In the genomic region with DNA sequence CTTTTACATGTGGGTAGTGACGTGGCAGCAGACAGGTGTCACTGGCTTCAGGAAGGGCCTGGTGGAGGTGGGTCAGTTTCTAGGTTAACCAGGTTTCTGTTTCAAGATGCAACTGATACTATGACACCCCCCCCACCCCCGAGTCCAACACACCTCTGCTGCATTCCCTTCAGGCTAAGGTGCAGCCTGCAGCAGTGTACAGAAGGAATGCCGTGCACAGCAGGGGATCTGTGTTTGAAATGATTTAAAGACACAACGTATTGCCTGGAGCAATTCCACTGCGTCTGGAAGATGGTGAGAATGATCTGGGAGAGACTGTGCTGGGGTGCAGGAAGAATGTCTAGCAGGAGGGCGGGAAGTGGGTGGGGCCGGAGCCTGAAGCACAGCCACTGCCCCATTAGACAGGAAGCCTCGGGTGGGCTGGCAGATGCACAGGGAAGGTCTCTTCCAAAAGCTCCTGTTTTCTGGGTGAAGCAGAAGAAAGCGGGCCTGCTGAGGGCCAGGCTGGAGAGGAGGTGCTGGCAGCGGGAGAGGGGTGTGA, we compare ENCODE assay signal across 20 cellular contexts. TPM values are rescaled to one million over a fixed set of nuclear protein-coding genes. Genes with fewer than 3 reads are reported as not detected.
DNase-seq lines count a peak whose midpoint lies in the region; ATAC-seq and TF ChIP-seq lines count a peak whose summit lies in the region.
"Had no signal": no experiment of that assay in that cellular context is flagged by ENCODE, and none has a peak within 500 bp of the region (broad histone marks: within the 10 kb centered on the region; RNA-seq: fewer than 3 reads in every experiment).

No MANE protein-coding gene starts in this region.

- H3K4me3 ChIP-seq in choroid plexus epithelial cell (ENCODE audit: low read depth, low read length) (no peak overlapping the region), testis (no peak overlapping the region)
- H3K4me3 ChIP-seq: gastroesophageal sphincter, pancreas, sigmoid colon, upper lobe of right lung had no signal

- no peaks in the 10 kb centered on the region for H3K27me3 ChIP-seq in testis
- H3K27me3 ChIP-seq: gastroesophageal sphincter, pancreas, sigmoid colon, upper lobe of right lung had no signal

- TF ChIP-seq POLR2A in testis (IDR thresholded peaks at IDR 0.05) = no peak

- no peak overlapping the region for H3K27ac ChIP-seq in testis
- H3K27ac ChIP-seq: gastroesophageal sphincter, pancreas, sigmoid colon, upper lobe of right lung had no signal

- H3K9me3 ChIP-seq in testis = no peaks in the 10 kb centered on the region
- H3K9me3 ChIP-seq: gastroesophageal sphincter, pancreas, sigmoid colon, upper lobe of right lung had no signal

- DNase-seq in ELF-1 (ENCODE audit: low read depth, low spot score) (peak; percentile 92), HFFc6 (peak; percentile 17), choroid plexus epithelial cell (ENCODE audit: low read depth) (peak; percentile 19), neural crest cell (ENCODE audit: low read depth, low spot score) (no peak), glutamatergic neuron (no peak), testis (no peak)
- DNase-seq in activated T-cell treated with anti-CD3 and anti-CD28 coated beads, Interleukin-2, amount 50 U/mL, for 48 hours = no peak
- DNase-seq: activated CD4-positive, alpha-beta T cell treated with anti-CD3 and anti-CD28 coated beads for 48 hours; activated CD8-positive, alpha-beta memory T cell treated with anti-CD3 and anti-CD28 coated beads, Interleukin-2, amount 50 U/mL, for 4 hours; activated gamma-delta T cell; amygdala; Karpas-422; NCI-H82; pancreas; sigmoid colon; stimulated activated naive CD8-positive, alpha-beta T cell treated with anti-CD3 and anti-CD28 coated beads, Interleukin-15, Interleukin-2, amounts not matched to agents 100 U/mL and 50 U/mL, for 24 hours; upper lobe of right lung had no signal

- intact Hi-C loops in testis (cut with DNase I; ENCODE audit: low total_unique reads) = no loop called here

- H3K36me3 ChIP-seq in testis (ENCODE audit: low read depth, missing control alignments) = no peaks in the 10 kb centered on the region

- H3K4me3 Mint-ChIP-seq in HFFc6 = no peak overlapping the region; the same call in 1 of the 2 replicates
- no peak overlapping the region for H3K4me3 Mint-ChIP-seq in neural crest cell
- no peak overlapping the region for H3K4me3 Mint-ChIP-seq in glutamatergic neuron (ENCODE audit: unreplicated experiment)
- H3K4me3 Mint-ChIP-seq: CD8-positive, alpha-beta memory T cell had no signal

- H3K27ac Mint-ChIP-seq in HFFc6 (peak overlapping the region; percentile 34; the same call in 1 of the 2 replicates), neural crest cell (ENCODE audit: unreplicated experiment) (peak overlapping the region; percentile 50), glutamatergic neuron (ENCODE audit: unreplicated experiment) (no peak overlapping the region)

- H3K27me3 Mint-ChIP-seq in HFFc6 (ENCODE audit: insufficient read depth) = peaks cover 2% of the 10 kb centered on the region
- no peaks in the 10 kb centered on the region for H3K27me3 Mint-ChIP-seq in neural crest cell (ENCODE audit: low read depth)
- H3K27me3 Mint-ChIP-seq in glutamatergic neuron (ENCODE audit: unreplicated experiment) = peaks cover 3% of the 10 kb centered on the region
- H3K27me3 Mint-ChIP-seq: CD8-positive, alpha-beta memory T cell had no signal

- ATAC-seq in HG03439 (IDR thresholded peaks at IDR 0.05; ENCODE audit: unreplicated experiment) = no peak
- ATAC-seq: gastroesophageal sphincter; pancreas; stimulated activated naive CD8-positive, alpha-beta T cell treated with anti-CD3 and anti-CD28 coated beads, Interleukin-15, Interleukin-2, amounts not matched to agents 100 U/mL and 50 U/mL, for 24 hours had no signal

- H3K36me3 Mint-ChIP-seq in HFFc6 (ENCODE audit: low read depth) (peaks cover 11% of the 10 kb centered on the region), neural crest cell (ENCODE audit: low read depth) (no peaks in the 10 kb centered on the region), glutamatergic neuron (ENCODE audit: unreplicated experiment) (no peaks in the 10 kb centered on the region)

- WGBS in testis, 2 donors = 81 to 88% methylated on average over 9 to 10 of the region's 10 CpGs

- no peaks in the 10 kb centered on the region for H3K4me1 ChIP-seq in testis
- H3K4me1 ChIP-seq: gastroesophageal sphincter, pancreas, sigmoid colon, upper lobe of right lung had no signal

- H3K4me1 Mint-ChIP-seq in HFFc6 (ENCODE audit: low read depth) (peaks cover 8% of the 10 kb centered on the region; the same call in 1 of the 2 replicates), neural crest cell (peaks cover 6% of the 10 kb centered on the region), glutamatergic neuron (ENCODE audit: low read depth, unreplicated experiment) (peaks cover 2% of the 10 kb centered on the region)
- H3K4me1 Mint-ChIP-seq: CD8-positive, alpha-beta memory T cell had no signal

- H3K9me3 Mint-ChIP-seq in HFFc6 (no peaks in the 10 kb centered on the region), neural crest cell (no peaks in the 10 kb centered on the region), glutamatergic neuron (ENCODE audit: unreplicated experiment) (no peaks in the 10 kb centered on the region)
- H3K9me3 Mint-ChIP-seq: CD8-positive, alpha-beta memory T cell had no signal

- TF ChIP-seq CTCF in HFFc6 (IDR thresholded peaks at IDR 0.05) (no peak), choroid plexus epithelial cell (conservative IDR thresholded peaks at IDR 0.05; ENCODE audit: low read depth, low read length) (no peak), neural crest cell (conservative IDR thresholded peaks at IDR 0.05) (no peak), glutamatergic neuron (IDR thresholded peaks at IDR 0.05; ENCODE audit: partially characterized antibody, unreplicated experiment) (no peak), testis (IDR thresholded peaks at IDR 0.05) (no peak)

RNA-seq across cellular contexts. Expression of gene TESMIN, which starts 11.9 kb away (rescaled TPM):
- 1 to 10 TPM; 3.9 to 6.1 (median 5.0) TPM for total RNA-seq in HFFc6 (2021; fragmentation: NEBNext Ultra II Directional; extraction: Animal tissue kit (Norgen Biotek cat#: 25700))
- total RNA-seq in neural crest cell (4.2 and 6.8 TPM in 2 replicates), glutamatergic neuron (ENCODE audit: unreplicated experiment) (3.8 TPM), testis (10 to 100 TPM; 60.4 to 72.2 TPM)
- polyA plus RNA-seq in testis (ENCODE audit: insufficient read depth, low read depth, low replicate concordance) = 127 TPM
- total RNA-seq: sigmoid colon had no signal

Comparison
In these comparisons a context has a peak if more than half of its experiments do, and no peak if none do; other contexts are left out.
1. DNase-seq: peak in ELF-1 (single experiment), HFFc6 (single experiment) and choroid plexus epithelial cell (single experiment); none in neural crest cell (single experiment), glutamatergic neuron (single experiment), activated T-cell treated with anti-CD3 and anti-CD28 coated beads, Interleukin-2, amount 50 U/mL, for 48 hours (0 of 2) and testis (single experiment).